In genomic region chr19:43638214-43638990, GRCh38 we compare ENCODE assay signal across 13 cellular contexts. TPM values are rescaled to one million over a fixed set of nuclear protein-coding genes. Genes with fewer than 3 reads are reported as not detected.
DNase-seq lines count a peak whose midpoint lies in the region; ATAC-seq, FAIRE-seq and TF ChIP-seq lines count a peak whose summit lies in the region.
"Had no signal": no experiment of that assay in that cellular context is flagged by ENCODE, and none has a peak within 500 bp of the region (broad histone marks: within the 10 kb centered on the region; RNA-seq: fewer than 3 reads in every experiment).

No MANE protein-coding gene starts in this region.

- CTCF ChIA-PET in activated naive CD4-positive, alpha-beta T cell treated with anti-CD3 and anti-CD28 coated beads for 36 hours (lab: Charles Lee): interaction anchor here (1.1 kb wide), 1 partner anchor 10 kb away, joined by 3 read pairs; no protein-coding TSS in a partner anchor
- CTCF ChIA-PET in activated CD8-positive, alpha-beta T cell treated with anti-CD3 and anti-CD28 coated beads for 36 hours (lab: Charles Lee): interaction anchor here (1.0 kb wide), 1 partner anchor 118 kb away, joined by 3 read pairs; no protein-coding TSS in a partner anchor

- POLR2A ChIA-PET in activated CD8-positive, alpha-beta T cell treated with anti-CD3 and anti-CD28 coated beads for 36 hours (lab: Charles Lee): no interaction called here

- peaks cover 20% of the 10 kb centered on the region for H3K27me3 Mint-ChIP-seq in activated naive CD4-positive, alpha-beta T cell treated with anti-CD3 and anti-CD28 coated beads for 36 hours (ENCODE audit: low read depth)
- peaks cover 32% of the 10 kb centered on the region for H3K27me3 Mint-ChIP-seq in activated CD8-positive, alpha-beta T cell treated with anti-CD3 and anti-CD28 coated beads for 36 hours

- H3K36me3 ChIP-seq in iPS-18a (ENCODE audit: control insufficient read depth, low read depth, low read length) (no peaks in the 10 kb centered on the region), stomach smooth muscle (ENCODE audit: control insufficient read depth in 2 of 2, insufficient read depth in 2 of 2, low read length in 2 of 2) (no peaks in the 10 kb centered on the region), pancreas (no peaks in the 10 kb centered on the region)
- H3K36me3 ChIP-seq: colonic mucosa had no signal

- no peak for TF ChIP-seq CTCF in activated CD8-positive, alpha-beta T cell treated with anti-CD3 and anti-CD28 coated beads for 36 hours (IDR thresholded peaks at IDR 0.05)
- TF ChIP-seq CTCF in pancreas (IDR thresholded peaks at IDR 0.05): no peak

- H3K9ac ChIP-seq in iPS-18a (ENCODE audit: low read length) (peak overlapping the region; percentile 49), stomach smooth muscle (ENCODE audit: low read length in 2 of 2) (peak overlapping the region; percentile 5 to 64)

- no peaks in the 10 kb centered on the region for H3K9me3 Mint-ChIP-seq in activated naive CD4-positive, alpha-beta T cell treated with anti-CD3 and anti-CD28 coated beads for 36 hours
- no peaks in the 10 kb centered on the region for H3K9me3 Mint-ChIP-seq in activated naive CD4-positive, alpha-beta T cell treated with anti-CD3 and anti-CD28 coated beads, Interleukin-2, amount 50 U/mL, for 72 hours
- no peaks in the 10 kb centered on the region for H3K9me3 Mint-ChIP-seq in activated CD8-positive, alpha-beta T cell treated with anti-CD3 and anti-CD28 coated beads for 36 hours

- H3K27me3 ChIP-seq in iPS-18a (ENCODE audit: control insufficient read depth, insufficient read depth, low read length) (peaks cover 46% of the 10 kb centered on the region), stomach smooth muscle (ENCODE audit: control insufficient read depth in 1 of 2, insufficient read depth in 2 of 2, low read length in 2 of 2) (no peaks in the 10 kb centered on the region), pancreas (no peaks in the 10 kb centered on the region)
- H3K27me3 ChIP-seq: colonic mucosa had no signal

- H3K9me3 ChIP-seq in iPS-18a (ENCODE audit: control insufficient read depth, low read depth, low read length) (no peaks in the 10 kb centered on the region), stomach smooth muscle (ENCODE audit: control insufficient read depth in 2 of 2, low read length in 2 of 2) (no peaks in the 10 kb centered on the region), pancreas (no peaks in the 10 kb centered on the region)
- H3K9me3 ChIP-seq: colonic mucosa had no signal

- ATAC-seq in activated naive CD4-positive, alpha-beta T cell treated with anti-CD3 and anti-CD28 coated beads, Interleukin-2, amount 50 U/mL, for 72 hours: no peak
- ATAC-seq in activated CD8-positive, alpha-beta T cell treated with anti-CD3 and anti-CD28 coated beads for 36 hours: no peak
- no peak for ATAC-seq in pancreas

- H3K4me3 ChIP-seq in iPS-18a (ENCODE audit: low read length): peak overlapping the region; percentile 72
- peak overlapping the region; percentile 54 to 72 for H3K4me3 ChIP-seq in stomach smooth muscle (ENCODE audit: low read length in 2 of 2)
- H3K4me3 ChIP-seq in pancreas: no peak overlapping the region
- H3K4me3 ChIP-seq: colonic mucosa had no signal

- no peak for FAIRE-seq in pancreas (lab: Jason Lieb, UNC)
- FAIRE-seq: RCC 7860 had no signal

- 70 to 80% methylated on average over 13 of the region's 13 CpGs for WGBS in pancreas, 2 donors

- H3K27ac ChIP-seq in iPS-18a (ENCODE audit: low read length): no peak overlapping the region
- no peak overlapping the region for H3K27ac ChIP-seq in stomach smooth muscle (ENCODE audit: low read length)
- H3K27ac ChIP-seq in pancreas: no peak overlapping the region
- H3K27ac ChIP-seq: colonic mucosa had no signal

- no peaks in the 10 kb centered on the region for H3K36me3 Mint-ChIP-seq in activated naive CD4-positive, alpha-beta T cell treated with anti-CD3 and anti-CD28 coated beads for 36 hours (ENCODE audit: low read depth)
- no peaks in the 10 kb centered on the region for H3K36me3 Mint-ChIP-seq in activated naive CD4-positive, alpha-beta T cell treated with anti-CD3 and anti-CD28 coated beads, Interleukin-2, amount 50 U/mL, for 72 hours
- H3K36me3 Mint-ChIP-seq in activated CD8-positive, alpha-beta T cell treated with anti-CD3 and anti-CD28 coated beads for 36 hours (ENCODE audit: low read depth): no peaks in the 10 kb centered on the region

- H3K4me3 Mint-ChIP-seq in activated naive CD4-positive, alpha-beta T cell treated with anti-CD3 and anti-CD28 coated beads for 36 hours: peak overlapping the region; percentile 67
- H3K4me3 Mint-ChIP-seq in activated CD8-positive, alpha-beta T cell treated with anti-CD3 and anti-CD28 coated beads for 36 hours: peak overlapping the region; percentile 65

- intact Hi-C loops in activated naive CD4-positive, alpha-beta T cell treated with anti-CD3 and anti-CD28 coated beads for 36 hours (cut with micrococcal nuclease): no loop called here
- intact Hi-C loops in activated CD8-positive, alpha-beta T cell treated with anti-CD3 and anti-CD28 coated beads for 36 hours (cut with micrococcal nuclease): no loop called here
- intact Hi-C loops in pancreas (cut with DNase I): no loop called here

- H3K27ac Mint-ChIP-seq in activated naive CD4-positive, alpha-beta T cell treated with anti-CD3 and anti-CD28 coated beads for 36 hours: no peak overlapping the region
- no peak overlapping the region for H3K27ac Mint-ChIP-seq in activated naive CD4-positive, alpha-beta T cell treated with anti-CD3 and anti-CD28 coated beads, Interleukin-2, amount 50 U/mL, for 72 hours
- no peak overlapping the region for H3K27ac Mint-ChIP-seq in activated CD8-positive, alpha-beta T cell treated with anti-CD3 and anti-CD28 coated beads for 36 hours

- peaks cover 11% of the 10 kb centered on the region for H3K4me1 ChIP-seq in iPS-18a (ENCODE audit: control insufficient read depth, low read depth, low read length)
- peaks cover 21% of the 10 kb centered on the region for H3K4me1 ChIP-seq in stomach smooth muscle (ENCODE audit: control insufficient read depth, insufficient read depth, low read length)
- H3K4me1 ChIP-seq in pancreas: no peaks in the 10 kb centered on the region
- H3K4me1 ChIP-seq: colonic mucosa had no signal

- no peak for DNase-seq in activated naive CD4-positive, alpha-beta T cell treated with anti-CD3 and anti-CD28 coated beads for 36 hours
- no peak for DNase-seq in activated naive CD4-positive, alpha-beta T cell treated with anti-CD3 and anti-CD28 coated beads, Interleukin-2, amount 50 U/mL, for 72 hours (ENCODE audit: low spot score in 2 of 2)
- DNase-seq in activated CD8-positive, alpha-beta T cell treated with anti-CD3 and anti-CD28 coated beads for 36 hours: no peak
- no peak for DNase-seq in NCI-H1105 (lab: John Stamatoyannopoulos, UW)
- DNase-seq in pancreas: no peak
- DNase-seq in GM03348 (ENCODE audit: low spot score): no peak
- DNase-seq: activated CD4-positive, alpha-beta T cell treated with anti-CD3 and anti-CD28 coated beads, Interleukin-2, amount 50 U/mL, for 4 hours; colonic mucosa; MM.1S; right cardiac atrium had no signal

- peaks cover 13% of the 10 kb centered on the region for H3K4me1 Mint-ChIP-seq in activated naive CD4-positive, alpha-beta T cell treated with anti-CD3 and anti-CD28 coated beads for 36 hours (ENCODE audit: low read depth)
- peaks cover 9% of the 10 kb centered on the region for H3K4me1 Mint-ChIP-seq in activated CD8-positive, alpha-beta T cell treated with anti-CD3 and anti-CD28 coated beads for 36 hours (ENCODE audit: low read depth)

RNA-seq across cellular contexts. Expression of gene CADM4, which starts 1.2 kb away (rescaled TPM):
- under 1 TPM; 0.64 to 0.67 TPM for total RNA-seq in activated naive CD4-positive, alpha-beta T cell treated with anti-CD3 and anti-CD28 coated beads for 36 hours
- total RNA-seq in activated naive CD4-positive, alpha-beta T cell treated with anti-CD3 and anti-CD28 coated beads, Interleukin-2, amount 50 U/mL, for 72 hours: under 1 TPM; 0.58 to 0.66 TPM
- under 1 TPM; 0.22 to 0.38 TPM for total RNA-seq in activated CD8-positive, alpha-beta T cell treated with anti-CD3 and anti-CD28 coated beads for 36 hours
- 10 to 100 TPM in 2 of 6 donors, 1 to 10 TPM in 4; 5.9 to 11.3 (median 7.5) TPM for total RNA-seq in pancreas
- polyA plus RNA-seq in pancreas: 10 to 100 TPM in 1 of 2 donors, 1 to 10 TPM in 1; 9.8 to 10.5 TPM

RNA-seq across cellular contexts. Expression of gene ZNF428, which starts 19.0 kb away (rescaled TPM):
- 10 to 100 TPM; 11.4 to 11.8 TPM for total RNA-seq in activated naive CD4-positive, alpha-beta T cell treated with anti-CD3 and anti-CD28 coated beads for 36 hours
- total RNA-seq in activated naive CD4-positive, alpha-beta T cell treated with anti-CD3 and anti-CD28 coated beads, Interleukin-2, amount 50 U/mL, for 72 hours: 10 to 100 TPM; 14.2 to 21.1 TPM
- total RNA-seq in activated CD8-positive, alpha-beta T cell treated with anti-CD3 and anti-CD28 coated beads for 36 hours: 10 to 100 TPM; 12.3 to 13.4 TPM
- 10 to 100 TPM; 12.0 to 23.7 (median 17.4) TPM for total RNA-seq in pancreas
- 10 to 100 TPM; 35.9 to 55.0 TPM for polyA plus RNA-seq in pancreas

RNA-seq across cellular contexts. Expression of gene SRRM5, which starts 26.5 kb away (rescaled TPM):
- total RNA-seq in activated naive CD4-positive, alpha-beta T cell treated with anti-CD3 and anti-CD28 coated beads for 36 hours: under 1 TPM; 0.21 to 0.27 TPM
- under 1 TPM; 0.68 to 0.80 TPM for total RNA-seq in activated naive CD4-positive, alpha-beta T cell treated with anti-CD3 and anti-CD28 coated beads, Interleukin-2, amount 50 U/mL, for 72 hours
- under 1 TPM; 0.41 to 0.54 TPM for total RNA-seq in activated CD8-positive, alpha-beta T cell treated with anti-CD3 and anti-CD28 coated beads for 36 hours
- total RNA-seq in pancreas: under 1 TPM in 4 of 6 donors, not detected in 2; 0.06 to 0.28 (median 0.22) TPM
- polyA plus RNA-seq in pancreas: 1 to 10 TPM in 1 of 2 donors, under 1 TPM in 1; 0.87 to 1.3 TPM

RNA-seq across cellular contexts. Expression of gene PLAUR, which starts 31.6 kb away (rescaled TPM):
- total RNA-seq in activated naive CD4-positive, alpha-beta T cell treated with anti-CD3 and anti-CD28 coated beads for 36 hours: 1 to 10 TPM; 7.1 to 7.4 TPM
- 10 to 100 TPM; 13.8 to 20.8 TPM for total RNA-seq in activated naive CD4-positive, alpha-beta T cell treated with anti-CD3 and anti-CD28 coated beads, Interleukin-2, amount 50 U/mL, for 72 hours
- 10 to 100 TPM; 11.1 to 13.3 TPM for total RNA-seq in activated CD8-positive, alpha-beta T cell treated with anti-CD3 and anti-CD28 coated beads for 36 hours
- total RNA-seq in pancreas: 10 to 100 TPM in 2 of 6 donors, 1 to 10 TPM in 4; 1.6 to 24.5 (median 3.1) TPM
- 1 to 10 TPM; 4.4 to 5.1 TPM for polyA plus RNA-seq in pancreas

RNA-seq across cellular contexts. Expression of gene ZNF576, which starts 42.0 kb away (rescaled TPM):
- 10 to 100 TPM; 11.6 to 11.7 TPM for total RNA-seq in activated naive CD4-positive, alpha-beta T cell treated with anti-CD3 and anti-CD28 coated beads for 36 hours
- total RNA-seq in activated naive CD4-positive, alpha-beta T cell treated with anti-CD3 and anti-CD28 coated beads, Interleukin-2, amount 50 U/mL, for 72 hours: 10 to 100 TPM; 15.9 to 19.6 TPM
- total RNA-seq in activated CD8-positive, alpha-beta T cell treated with anti-CD3 and anti-CD28 coated beads for 36 hours: 10 to 100 TPM in 1 of 2 experiments, 1 to 10 TPM in 1; 8.8 to 12.2 TPM
- total RNA-seq in pancreas: 1 to 10 TPM; 5.2 to 8.6 (median 6.2) TPM
- polyA plus RNA-seq in pancreas: 1 to 10 TPM; 7.5 to 8.4 TPM

Comparison
In these comparisons a context has a peak if more than half of its experiments do, and no peak if none do; other contexts are left out.
1. H3K4me3 ChIP-seq: peak in iPS-18a (single experiment) and stomach smooth muscle (2 of 2); none in pancreas (0 of 4).
2. RNA of gene CADM4, which starts 1.2 kb away (total RNA-seq): 5.9 to 11.3 TPM in pancreas; 0.64 to 0.67 TPM in activated naive CD4-positive, alpha-beta T cell treated with anti-CD3 and anti-CD28 coated beads for 36 hours, 0.58 to 0.66 TPM in activated naive CD4-positive, alpha-beta T cell treated with anti-CD3 and anti-CD28 coated beads, Interleukin-2, amount 50 U/mL, for 72 hours and 0.22 to 0.38 TPM in activated CD8-positive, alpha-beta T cell treated with anti-CD3 and anti-CD28 coated beads for 36 hours; every median in the first group is over 4 times any median in the second.